Comparison of ENCODE assay signal across 1 cellular context in the genomic region with DNA sequence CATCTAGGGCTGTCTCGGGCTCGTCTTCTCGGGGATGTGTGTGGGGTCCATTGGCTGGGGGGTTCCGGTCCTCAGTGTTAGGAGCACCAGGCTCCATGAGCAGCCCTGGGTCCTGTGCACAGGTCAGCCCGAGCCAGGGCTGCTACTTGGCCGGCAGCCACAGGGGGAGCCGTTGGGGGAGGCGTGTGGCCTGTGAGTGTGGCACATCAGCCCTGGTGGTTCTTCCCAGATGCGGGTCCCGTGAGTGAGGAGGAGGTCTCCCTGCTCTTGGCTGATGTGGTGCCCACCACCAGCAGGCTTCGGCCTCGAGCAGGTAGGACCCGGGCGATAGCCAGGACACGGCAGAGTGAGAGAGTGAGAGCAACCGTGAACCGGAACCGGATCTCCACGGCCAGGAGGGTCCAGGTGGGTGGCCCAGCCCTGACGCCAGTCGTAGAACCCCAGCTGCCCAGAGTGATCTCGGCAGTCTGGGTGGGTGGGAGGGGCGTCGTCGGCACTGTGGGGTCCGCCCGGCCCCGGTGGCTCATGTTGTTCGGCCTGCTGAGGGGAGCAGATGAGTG.
TF ChIP-seq lines count a peak whose summit lies in the region.

No MANE protein-coding gene starts in this region.

TF ChIP-seq in endothelial cell of umbilical vein, 7 proteins besides CTCF, POLR2A, EP300 and RAD21:
- TF ChIP-seq GATA2 (IDR thresholded peaks at IDR 0.05; ENCODE audit: insufficient read depth, insufficient read length, low read depth, low read length) = no peak
- TF ChIP-seq, protein P1, sequence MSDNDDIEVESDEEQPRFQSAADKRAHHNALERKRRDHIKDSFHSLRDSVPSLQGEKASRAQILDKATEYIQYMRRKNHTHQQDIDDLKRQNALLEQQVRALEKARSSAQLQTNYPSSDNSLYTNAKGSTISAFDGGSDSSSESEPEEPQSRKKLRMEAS (IDR thresholded peaks at IDR 0.05; ENCODE audit: insufficient read depth, insufficient read length) = no peak
